Comparison of ENCODE assay signal across 10 cellular contexts in genomic region chr10:43421519-43421918, GRCh38. TPM values are rescaled to one million over a fixed set of nuclear protein-coding genes. Genes with fewer than 3 reads are reported as not detected.
A peak's percentile ranks its signal among the peaks of the same experiment; 100 is the strongest.
DNase-seq lines count a peak whose midpoint lies in the region; ATAC-seq, FAIRE-seq and TF ChIP-seq lines count a peak whose summit lies in the region.
"Had no signal": no experiment of that assay in that cellular context is flagged by ENCODE, and none has a peak within 500 bp of the region (broad histone marks: within the 10 kb centered on the region; RNA-seq: fewer than 3 reads in every experiment).

No MANE protein-coding gene starts in this region.

- no peaks in the 10 kb centered on the region for H3K9me3 ChIP-seq in right cardiac atrium (ENCODE audit: control insufficient read depth, low read length)
- no peaks in the 10 kb centered on the region for H3K9me3 ChIP-seq in adrenal gland (replicated peaks in 1 of 3)
- no peaks in the 10 kb centered on the region for H3K9me3 ChIP-seq in muscle layer of duodenum (ENCODE audit: control insufficient read depth in 1 of 2, low read length in 2 of 2)
- H3K9me3 ChIP-seq in vagina: no peaks in the 10 kb centered on the region

- no peak for ATAC-seq in right cardiac atrium
- no peak for ATAC-seq in Right ventricle myocardium inferior

- intact Hi-C loops in right cardiac atrium (cut with DNase I): no loop called here
- intact Hi-C loops in Right ventricle myocardium inferior (cut with DNase I): loop anchor here (1.0 to 2.0 kb wide), 2 partner anchors 15 to 25 kb away; no protein-coding TSS in a partner anchor
- intact Hi-C loops in adrenal gland (cut with DNase I): no loop called here
- intact Hi-C loops in vagina (cut with DNase I): no loop called here

- H3K4me3 ChIP-seq in right cardiac atrium (ENCODE audit: low read length) (no peak overlapping the region), adrenal gland (peak overlapping the region in 1 of 4 donors; percentile 84), muscle layer of duodenum (ENCODE audit: low read depth in 1 of 2, low read length in 2 of 2) (no peak overlapping the region), vagina (no peak overlapping the region)

- H3K27ac ChIP-seq in right cardiac atrium (ENCODE audit: low read length) (peak overlapping the region; percentile 67), adrenal gland (peak overlapping the region in 4 of 5 donors; percentile 94 to 99 (median 98)), muscle layer of duodenum (ENCODE audit: low read length) (peak overlapping the region; percentile 97), vagina (peak overlapping the region; percentile 95)

- H3K27me3 ChIP-seq in right cardiac atrium (ENCODE audit: control insufficient read depth, insufficient read depth) (no peaks in the 10 kb centered on the region), adrenal gland (no peaks in the 10 kb centered on the region), muscle layer of duodenum (ENCODE audit: low read depth, low read length) (no peaks in the 10 kb centered on the region), vagina (no peaks in the 10 kb centered on the region)

- H3K36me3 ChIP-seq in adrenal gland (replicated peaks in 1 of 2) (no peaks in the 10 kb centered on the region), muscle layer of duodenum (ENCODE audit: control insufficient read depth in 1 of 2, insufficient read depth in 2 of 2, low read length in 2 of 2) (no peaks in the 10 kb centered on the region), vagina (no peaks in the 10 kb centered on the region)

- TF ChIP-seq CTCF in adrenal gland (IDR thresholded peaks at IDR 0.05) (no peak), vagina (IDR thresholded peaks at IDR 0.05) (no peak)

- TF ChIP-seq POLR2A in adrenal gland (IDR thresholded peaks at IDR 0.05) (no peak), vagina (IDR thresholded peaks at IDR 0.05) (no peak), GM12892 (IDR thresholded peaks at IDR 0.05; ENCODE audit: low read depth, low read length) (no peak)

- DNase-seq in right cardiac atrium: no peak
- DNase-seq in Right ventricle myocardium inferior (ENCODE audit: missing footprints): no peak
- DNase-seq in adrenal gland: no peak
- no peak for DNase-seq in vagina (ENCODE audit: extremely low spot score in 2 of 2)
- no peak for DNase-seq in cortex of kidney (lab: John Stamatoyannopoulos, UW)
- DNase-seq in medulla oblongata (ENCODE audit: extremely low spot score): no peak
- DNase-seq in GM12892 (ENCODE audit: insufficient read length): no peak
- DNase-seq: cerebellar nuclear complex had no signal

- 82% methylated on average over 6 of the region's 6 CpGs for WGBS in right cardiac atrium
- 80 to 84% (median 83%) methylated on average over 6 of the region's 6 CpGs for WGBS in adrenal gland, 4 donors

- no peak for FAIRE-seq in GM12892 (lab: Jason Lieb, UNC)

- H3K4me1 ChIP-seq in right cardiac atrium (ENCODE audit: control insufficient read depth, insufficient read depth, low read length) (peaks cover 3% of the 10 kb centered on the region), adrenal gland (replicated peaks in 1 of 2) (peaks cover 5 to 8% of the 10 kb centered on the region in 2 donors), muscle layer of duodenum (ENCODE audit: control insufficient read depth in 1 of 2, insufficient read depth in 2 of 2, low read length in 2 of 2) (peaks cover 0 to 6% of the 10 kb centered on the region in 2 donors), vagina (peaks cover 15% of the 10 kb centered on the region)

RNA-seq across cellular contexts. Expression of gene HNRNPF, which starts 12.5 kb away (rescaled TPM):
- 10 to 100 TPM; 67.2 to 93.4 (median 77.2) TPM for total RNA-seq in right cardiac atrium
- 41.6 TPM for polyA plus RNA-seq in right cardiac atrium
- total RNA-seq in Right ventricle myocardium inferior: 87.6 TPM
- total RNA-seq in adrenal gland: 100 to 1,000 TPM; 103 to 207 (median 144) TPM
- polyA plus RNA-seq in adrenal gland: 100 to 1,000 TPM in 1 of 3 donors, 10 to 100 TPM in 2; 48.7 to 141 (median 51.3) TPM
- 150 TPM for total RNA-seq in vagina
- polyA plus RNA-seq in GM12892 (2012; ENCODE audit: missing spikeins): 192 TPM

RNA-seq across cellular contexts. Expression of gene ZNF487, which starts 15.4 kb away (rescaled TPM):
- 1 to 10 TPM; 3.0 to 4.0 (median 3.4) TPM for total RNA-seq in right cardiac atrium
- 4.2 TPM for polyA plus RNA-seq in right cardiac atrium
- 2.7 TPM for total RNA-seq in Right ventricle myocardium inferior
- 1 to 10 TPM; 2.1 to 8.1 (median 4.5) TPM for total RNA-seq in adrenal gland
- 1 to 10 TPM; 7.2 to 8.6 (median 7.6) TPM for polyA plus RNA-seq in adrenal gland
- 4.2 TPM for total RNA-seq in vagina
- polyA plus RNA-seq in GM12892 (2012; ENCODE audit: missing spikeins): 0.70 TPM

RNA-seq across cellular contexts. Expression of gene FXYD4, which starts 50.1 kb away (rescaled TPM):
- not detected for total RNA-seq in right cardiac atrium
- not detected for polyA plus RNA-seq in right cardiac atrium
- total RNA-seq in Right ventricle myocardium inferior: not detected
- under 1 TPM in 1 of 8 donors, not detected in 7; 0.86 TPM for total RNA-seq in adrenal gland
- not detected for polyA plus RNA-seq in adrenal gland
- not detected for total RNA-seq in vagina
- not detected for polyA plus RNA-seq in GM12892 (2012; ENCODE audit: missing spikeins)
- total RNA-seq: Daoy had no signal
